ENCODE assay signal across 2 cellular contexts in the genomic region with DNA sequence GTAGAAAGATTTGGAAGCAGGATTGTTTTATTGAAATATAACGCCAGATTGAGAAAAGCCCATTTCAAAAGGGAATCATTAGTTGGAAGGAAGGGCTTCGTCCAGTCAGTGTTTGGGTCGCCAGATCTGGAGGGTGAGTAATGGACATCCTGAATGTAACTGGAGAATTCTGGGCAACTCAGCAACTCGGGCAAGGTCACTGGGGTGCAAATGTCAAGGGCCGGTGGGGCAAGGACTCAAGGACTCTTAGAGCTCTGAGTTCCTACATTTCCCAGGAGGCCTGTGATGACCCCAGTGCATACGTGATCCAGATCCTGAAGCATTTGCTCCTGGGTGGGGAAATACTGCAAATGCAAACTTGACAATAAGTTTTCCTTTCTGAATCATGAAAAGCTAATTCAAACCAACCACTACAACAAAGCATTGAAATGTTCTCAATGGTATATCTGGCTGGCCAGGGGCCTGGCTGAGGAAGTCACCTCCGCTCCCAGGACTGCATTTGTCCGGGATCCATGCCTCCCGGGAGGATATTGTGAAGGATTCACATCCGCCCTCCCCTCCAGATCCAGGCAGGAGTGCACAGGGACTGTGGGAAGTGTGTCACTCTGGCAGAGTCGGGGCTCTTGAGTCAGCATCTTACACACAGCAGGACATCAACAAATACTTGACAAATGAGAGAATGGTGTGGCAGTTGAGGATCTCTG.
A peak's percentile ranks its signal among the peaks of the same experiment; 100 is the strongest.
TF ChIP-seq lines count a peak whose summit lies in the region.

No MANE protein-coding gene starts in this region.

TF ChIP-seq in liver, 16 proteins besides CTCF, POLR2A, EP300 and RAD21 (continued from another document):
- TF ChIP-seq, protein P1, sequence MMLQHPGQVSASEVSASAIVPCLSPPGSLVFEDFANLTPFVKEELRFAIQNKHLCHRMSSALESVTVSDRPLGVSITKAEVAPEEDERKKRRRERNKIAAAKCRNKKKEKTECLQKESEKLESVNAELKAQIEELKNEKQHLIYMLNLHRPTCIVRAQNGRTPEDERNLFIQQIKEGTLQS (IDR thresholded peaks at IDR 0.05): no peak
- TF ChIP-seq, protein P2, sequence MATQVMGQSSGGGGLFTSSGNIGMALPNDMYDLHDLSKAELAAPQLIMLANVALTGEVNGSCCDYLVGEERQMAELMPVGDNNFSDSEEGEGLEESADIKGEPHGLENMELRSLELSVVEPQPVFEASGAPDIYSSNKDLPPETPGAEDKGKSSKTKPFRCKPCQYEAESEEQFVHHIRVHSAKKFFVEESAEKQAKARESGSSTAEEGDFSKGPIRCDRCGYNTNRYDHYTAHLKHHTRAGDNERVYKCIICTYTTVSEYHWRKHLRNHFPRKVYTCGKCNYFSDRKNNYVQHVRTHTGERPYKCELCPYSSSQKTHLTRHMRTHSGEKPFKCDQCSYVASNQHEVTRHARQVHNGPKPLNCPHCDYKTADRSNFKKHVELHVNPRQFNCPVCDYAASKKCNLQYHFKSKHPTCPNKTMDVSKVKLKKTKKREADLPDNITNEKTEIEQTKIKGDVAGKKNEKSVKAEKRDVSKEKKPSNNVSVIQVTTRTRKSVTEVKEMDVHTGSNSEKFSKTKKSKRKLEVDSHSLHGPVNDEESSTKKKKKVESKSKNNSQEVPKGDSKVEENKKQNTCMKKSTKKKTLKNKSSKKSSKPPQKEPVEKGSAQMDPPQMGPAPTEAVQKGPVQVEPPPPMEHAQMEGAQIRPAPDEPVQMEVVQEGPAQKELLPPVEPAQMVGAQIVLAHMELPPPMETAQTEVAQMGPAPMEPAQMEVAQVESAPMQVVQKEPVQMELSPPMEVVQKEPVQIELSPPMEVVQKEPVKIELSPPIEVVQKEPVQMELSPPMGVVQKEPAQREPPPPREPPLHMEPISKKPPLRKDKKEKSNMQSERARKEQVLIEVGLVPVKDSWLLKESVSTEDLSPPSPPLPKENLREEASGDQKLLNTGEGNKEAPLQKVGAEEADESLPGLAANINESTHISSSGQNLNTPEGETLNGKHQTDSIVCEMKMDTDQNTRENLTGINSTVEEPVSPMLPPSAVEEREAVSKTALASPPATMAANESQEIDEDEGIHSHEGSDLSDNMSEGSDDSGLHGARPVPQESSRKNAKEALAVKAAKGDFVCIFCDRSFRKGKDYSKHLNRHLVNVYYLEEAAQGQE (IDR thresholded peaks at IDR 0.05): no peak
- TF ChIP-seq, protein P3, sequence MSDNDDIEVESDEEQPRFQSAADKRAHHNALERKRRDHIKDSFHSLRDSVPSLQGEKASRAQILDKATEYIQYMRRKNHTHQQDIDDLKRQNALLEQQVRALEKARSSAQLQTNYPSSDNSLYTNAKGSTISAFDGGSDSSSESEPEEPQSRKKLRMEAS (IDR thresholded peaks at IDR 0.05): no peak
- TF ChIP-seq RXRA (IDR thresholded peaks at IDR 0.05): peak; percentile 40 to 67
- TF ChIP-seq YY1 (IDR thresholded peaks at IDR 0.05): no peak
- no peak for TF ChIP-seq HNF4G (IDR thresholded peaks at IDR 0.05)
- TF ChIP-seq TAF1 (conservative IDR thresholded peaks at IDR 0.05): no peak
- no peak for TF ChIP-seq FOXA2 (IDR thresholded peaks at IDR 0.05)
- TF ChIP-seq GABPA (IDR thresholded peaks at IDR 0.05 in 1 of 2, conservative IDR thresholded peaks at IDR 0.05 in 1 of 2): no peak
- TF ChIP-seq SP1 (IDR thresholded peaks at IDR 0.05): no peak

TF ChIP-seq in HepG2, 621 proteins besides CTCF, POLR2A, EP300 and RAD21 (continued from another document):
- TF ChIP-seq MXD4 (CRISPR knock-in tag; IDR thresholded peaks at IDR 0.05) (no peak), DMAP1 (CRISPR knock-in tag; IDR thresholded peaks at IDR 0.05) (no peak), TBX3 (IDR thresholded peaks at IDR 0.05; ENCODE audit: borderline replicate concordance) (no peak), ZNF7 (CRISPR knock-in tag; IDR thresholded peaks at IDR 0.05) (no peak), KLF9 (CRISPR knock-in tag; IDR thresholded peaks at IDR 0.05; ENCODE audit: low read depth) (no peak), NFATC3 (CRISPR knock-in tag; IDR thresholded peaks at IDR 0.05) (no peak), ZSCAN25 (CRISPR knock-in tag; IDR thresholded peaks at IDR 0.05) (no peak), SPEN (CRISPR knock-in tag; IDR thresholded peaks at IDR 0.05; ENCODE audit: low read depth) (no peak)
